Comparison of ENCODE assay signal across 13 cellular contexts in genomic region chr16:457732-458400, GRCh38. TPM values are rescaled to one million over a fixed set of nuclear protein-coding genes. Genes with fewer than 3 reads are reported as not detected.
DNase-seq lines count a peak whose midpoint lies in the region; ATAC-seq, FAIRE-seq and TF ChIP-seq lines count a peak whose summit lies in the region.
"Had no signal": no experiment of that assay in that cellular context is flagged by ENCODE, and none has a peak within 500 bp of the region (broad histone marks: within the 10 kb centered on the region; RNA-seq: fewer than 3 reads in every experiment).

No MANE protein-coding gene starts in this region.

- TF ChIP-seq EP300 in H1 (IDR thresholded peaks at IDR 0.05; ENCODE audit: borderline replicate concordance in 1 of 2, low read depth in 2 of 2, low read length in 2 of 2), result no peak

- no peaks in the 10 kb centered on the region for H3K9me3 Mint-ChIP-seq in immature natural killer cell
- H3K9me3 Mint-ChIP-seq: activated T-helper 1 cell treated with anti-CD3 and anti-CD28 coated beads, Interleukin-12 subunit alpha, Interleukin-12 subunit beta, Interleukin-2, Interleukin-4 antibody, amounts not matched to agents 30 ng/mL and 10 ng/mL and 1 ng/mL, durations not matched to agents 14 hours and 24 hours and 36 hours; natural killer cell; T-helper 1 cell treated with Interleukin-12 subunit alpha and Interleukin-12 subunit beta and Interleukin-4 antibody, amounts not matched to agents 30 μg/mL and 1 μg/mL, for 36 hours had no signal

- no peak overlapping the region for H2AFZ ChIP-seq in H1 (ENCODE audit: low read length)
- no peak overlapping the region for H2AFZ ChIP-seq in mesenchymal stem cell (ENCODE audit: low read depth, low read length)

- H3K56ac ChIP-seq in H1 (replicated peaks; ENCODE audit: insufficient read length, low read depth, low read length), result no peak overlapping the region

- no peak overlapping the region for H2BK12ac ChIP-seq in H1 (ENCODE audit: low read depth, low read length)
- peak overlapping the region in 1 of 2 experiments; percentile 37 for H2BK12ac ChIP-seq in mesenchymal stem cell (ENCODE audit: low read length in 2 of 2)

- peaks cover 1 to 5% (median 4%) of the 10 kb centered on the region in 4 experiments; a peak in 5 of 7 replicates for H3K4me1 ChIP-seq in H1 (replicated peaks in 1 of 4; ENCODE audit: control insufficient read depth in 3 of 4, insufficient read depth in 4 of 4, low read length in 3 of 4)
- peaks cover 13% of the 10 kb centered on the region for H3K4me1 ChIP-seq in mesenchymal stem cell (ENCODE audit: control insufficient read depth, insufficient read depth, low read depth, low read length)
- H3K4me1 ChIP-seq in thoracic aorta (ENCODE audit: control insufficient read depth in 1 of 2, low read depth in 2 of 2), result peaks cover 12 to 21% of the 10 kb centered on the region in 2 donors

- H3K14ac ChIP-seq in H1 (ENCODE audit: insufficient read length) (no peak overlapping the region), mesenchymal stem cell (ENCODE audit: low read length in 2 of 2) (peak overlapping the region in 1 of 2 experiments; percentile 26)

- WGBS in H1 (ENCODE audit: extremely low coverage in 1 of 2, insufficient coverage in 1 of 2, insufficient read length in 1 of 2, insufficient replicate concordance in 2 of 2, low coverage in 1 of 2, low lambda C conversion rate in 2 of 2, missing lambda C conversion rate in 1 of 2), 2 experiments, result 84% methylated on average over 14 of the region's 14 CpGs; no CpG with 5 or more reads in 1 of the 2 experiments
- WGBS in mesenchymal stem cell, result 88% methylated on average over 13 of the region's 14 CpGs

- no peak overlapping the region for H4K5ac ChIP-seq in H1 (ENCODE audit: insufficient read length, low read depth, low read length)

- H3K18ac ChIP-seq in H1 (ENCODE audit: extremely low read depth, low read length), result no peak overlapping the region
- H3K18ac ChIP-seq in mesenchymal stem cell (ENCODE audit: low read depth in 1 of 2, low read length in 2 of 2), result peak overlapping the region; percentile 52 to 53

- no peaks in the 10 kb centered on the region for H3K79me1 ChIP-seq in H1 (ENCODE audit: low read depth, low read length)
- peaks cover 26% of the 10 kb centered on the region for H3K79me1 ChIP-seq in mesenchymal stem cell (replicated peaks; ENCODE audit: low read length, poor library complexity, severe bottlenecking)

- POLR2A ChIA-PET in H1 (lab: Charles Lee; ENCODE audit: partially characterized antibody), result interaction anchor here (0.9 to 1.8 kb wide), 3 partner anchors 16 to 30 kb away, joined by 3 to 4 read pairs (median 4); no protein-coding TSS in a partner anchor

- H3K4me3 ChIP-seq in MG63 (no peak overlapping the region), H1 (ENCODE audit: extremely low read depth in 1 of 4, insufficient read depth in 2 of 4, low read depth in 3 of 4, low read length in 4 of 4) (no peak overlapping the region), mesenchymal stem cell (ENCODE audit: insufficient read depth in 1 of 2, low read depth in 1 of 2, low read length in 2 of 2) (no peak overlapping the region), thoracic aorta (no peak overlapping the region)

- H3K36me3 ChIP-seq in MG63, result peaks cover 11% of the 10 kb centered on the region
- H3K36me3 ChIP-seq in H1 (ENCODE audit: control insufficient read depth in 2 of 4, insufficient read depth in 4 of 4, low read length in 3 of 4), result no peaks in the 10 kb centered on the region; a peak in 1 of 8 replicates
- H3K36me3 ChIP-seq in mesenchymal stem cell (ENCODE audit: control insufficient read depth in 1 of 2, insufficient read depth in 2 of 2, low read depth in 1 of 2, low read length in 2 of 2), result peaks cover 11 to 25% of the 10 kb centered on the region in 2 experiments
- H3K36me3 ChIP-seq in thoracic aorta, result peaks cover 8% of the 10 kb centered on the region

- CTCF ChIA-PET in H1 (lab: Charles Lee; ENCODE audit: partially characterized antibody), result interaction anchor here (0.9 to 1.8 kb wide), 7 partner anchors 14 to 65 kb away, joined by 3 to 4 read pairs (median 3); no protein-coding TSS in a partner anchor

- TF ChIP-seq CTCF in H1 (IDR thresholded peaks at IDR 0.05; ENCODE audit: control extremely low read depth in 1 of 3, insufficient read depth in 1 of 3, low read depth in 1 of 3, low read length in 3 of 3), result peak; percentile 6 to 16 (median 9); a peak in 3 of 4 replicates
- no peak for TF ChIP-seq CTCF in thoracic aorta (IDR thresholded peaks at IDR 0.05)
- no peak for TF ChIP-seq CTCF in GM20000 (IDR thresholded peaks at IDR 0.05; ENCODE audit: extremely low read depth, missing control alignments)

- no peaks in the 10 kb centered on the region for H3K23me2 ChIP-seq in H1 (ENCODE audit: low read depth, low read length)

- H2BK5ac ChIP-seq in H1 (ENCODE audit: low read depth, low read length), result 0 out of 2 replicates have a peak overlapping the region, but pooled peaks have one; percentile 44
- H2BK5ac ChIP-seq in mesenchymal stem cell (ENCODE audit: low read depth, low read length, poor library complexity, severe bottlenecking), result peak overlapping the region; percentile 85

- peaks cover under 1 to 6% (median 4%) of the 10 kb centered on the region in 3 donors for H3K36me3 Mint-ChIP-seq in immature natural killer cell

- no peak overlapping the region for H4K8ac ChIP-seq in H1 (ENCODE audit: extremely low read depth, insufficient read depth, low read length)
- H4K8ac ChIP-seq in mesenchymal stem cell (ENCODE audit: low read length), result no peak overlapping the region

- no peak for TF ChIP-seq POLR2A in H1 (IDR thresholded peaks at IDR 0.05; ENCODE audit: control extremely low read depth in 1 of 2, low read depth in 2 of 2, low read length in 2 of 2)

- H2BK15ac ChIP-seq in H1 (ENCODE audit: low read length), result no peak overlapping the region
- H2BK15ac ChIP-seq in mesenchymal stem cell (ENCODE audit: low read depth, poor library complexity, severe bottlenecking), result no peak overlapping the region

- H3K27ac ChIP-seq in H1 (ENCODE audit: low read depth, low read length) (no peak overlapping the region), mesenchymal stem cell (ENCODE audit: low read length, poor library complexity, severe bottlenecking) (peak overlapping the region; percentile 90), thoracic aorta (peak overlapping the region; percentile 45 to 52)
- H3K27ac ChIP-seq: epithelial cell of prostate had no signal

- no peak overlapping the region for H2BK20ac ChIP-seq in H1 (ENCODE audit: low read length)

- H3K9me3 ChIP-seq in MG63, result no peaks in the 10 kb centered on the region
- H3K9me3 ChIP-seq in H1 (ENCODE audit: insufficient read depth in 2 of 2, low read depth in 1 of 2, low read length in 1 of 2), result no peaks in the 10 kb centered on the region
- H3K9me3 ChIP-seq in mesenchymal stem cell (ENCODE audit: control insufficient read depth, low read length), result no peaks in the 10 kb centered on the region
- H3K9me3 ChIP-seq in thoracic aorta, result no peaks in the 10 kb centered on the region

- no peak overlapping the region for H3K4me3 Mint-ChIP-seq in immature natural killer cell
- H3K4me3 Mint-ChIP-seq: activated T-helper 1 cell treated with anti-CD3 and anti-CD28 coated beads, Interleukin-12 subunit alpha, Interleukin-12 subunit beta, Interleukin-2, Interleukin-4 antibody, amounts not matched to agents 30 ng/mL and 10 ng/mL and 1 ng/mL, durations not matched to agents 14 hours and 24 hours and 36 hours; natural killer cell; T-helper 1 cell treated with Interleukin-12 subunit alpha and Interleukin-12 subunit beta and Interleukin-4 antibody, amounts not matched to agents 30 μg/mL and 1 μg/mL, for 36 hours had no signal

- peaks cover 17 to 25% of the 10 kb centered on the region in 2 donors for H3K4me1 Mint-ChIP-seq in immature natural killer cell

- ATAC-seq in thoracic aorta (ENCODE audit: insufficient number of reproducible peaks, low FRiP score, low read depth) (no peak), GM18909 (IDR thresholded peaks at IDR 0.05; ENCODE audit: poor library complexity, unreplicated experiment) (no peak)
- ATAC-seq: natural killer cell had no signal

- 0 out of 4 replicates have a peak, but pooled peaks of 1 of the 2 experiments have one; percentile 2 for TF ChIP-seq RAD21 in H1 (IDR thresholded peaks at IDR 0.05 in 1 of 2, conservative IDR thresholded peaks at IDR 0.05 in 1 of 2; ENCODE audit: low read depth in 2 of 2, low read length in 2 of 2)

- H2BK120ac ChIP-seq in H1 (replicated peaks; ENCODE audit: low read depth, low read length) (no peak overlapping the region), mesenchymal stem cell (ENCODE audit: low read depth, low read length) (no peak overlapping the region)

- H3K79me2 ChIP-seq in H1 (ENCODE audit: control insufficient read depth in 1 of 2, insufficient read depth in 2 of 2, low read length in 2 of 2), result peaks cover 0 to 4% of the 10 kb centered on the region in 2 experiments; a peak in 1 of 4 replicates

- H4K91ac ChIP-seq in H1 (replicated peaks; ENCODE audit: insufficient read length, low read length) (no peak overlapping the region), mesenchymal stem cell (ENCODE audit: low read length) (no peak overlapping the region)

- H3K4ac ChIP-seq in H1 (replicated peaks; ENCODE audit: insufficient read length, low read depth, low read length), result no peak overlapping the region
- no peak overlapping the region for H3K4ac ChIP-seq in mesenchymal stem cell (ENCODE audit: low read depth in 1 of 2, low read length in 2 of 2)

- DNase-seq in MG63 (peak; percentile 26), H1 (ENCODE audit: low read depth in 1 of 2, low spot score in 2 of 2) (no peak), mesenchymal stem cell (peak; percentile 39), thoracic aorta (ENCODE audit: low spot score) (no peak), GM20000 (ENCODE audit: low spot score) (no peak), immature natural killer cell (no peak), NCI-H1694 treated with DMSO at 0.1 percent for 48 hours (lab: John Stamatoyannopoulos, UW) (no peak)
- DNase-seq: natural killer cell; stimulated activated naive CD4-positive, alpha-beta T cell treated with Interleukin-2 at 50 U/mL for 16 hours had no signal

- H3K27me3 ChIP-seq in MG63, result no peaks in the 10 kb centered on the region
- no peaks in the 10 kb centered on the region for H3K27me3 ChIP-seq in H1 (replicated peaks in 1 of 4; ENCODE audit: control insufficient read depth in 3 of 4, extremely low read depth in 1 of 4, insufficient read depth in 3 of 4, low read length in 3 of 4)
- H3K27me3 ChIP-seq in mesenchymal stem cell (ENCODE audit: control insufficient read depth in 1 of 2, insufficient read depth in 1 of 2, low read length in 2 of 2), result no peaks in the 10 kb centered on the region
- H3K27me3 ChIP-seq in thoracic aorta (replicated peaks; ENCODE audit: insufficient read depth), result no peaks in the 10 kb centered on the region

- H3K23ac ChIP-seq in H1 (ENCODE audit: insufficient read length) (no peak overlapping the region), mesenchymal stem cell (ENCODE audit: low read length in 2 of 2) (no peak overlapping the region)

- H4K20me1 ChIP-seq in H1 (replicated peaks in 1 of 2; ENCODE audit: control insufficient read depth in 1 of 2, insufficient read depth in 2 of 2, low read length in 2 of 2), result peaks cover 0 to 16% of the 10 kb centered on the region in 2 experiments

- H3K27ac Mint-ChIP-seq in immature natural killer cell, result peak overlapping the region in 3 of 6 donors; percentile 9 to 53 (median 13)
- H3K27ac Mint-ChIP-seq: activated T-helper 1 cell treated with anti-CD3 and anti-CD28 coated beads, Interleukin-12 subunit alpha, Interleukin-12 subunit beta, Interleukin-2, Interleukin-4 antibody, amounts not matched to agents 30 ng/mL and 10 ng/mL and 1 ng/mL, durations not matched to agents 14 hours and 24 hours and 36 hours; T-helper 1 cell treated with Interleukin-12 subunit alpha and Interleukin-12 subunit beta and Interleukin-4 antibody, amounts not matched to agents 30 μg/mL and 1 μg/mL, for 36 hours had no signal

- H3K4me2 ChIP-seq in H1 (ENCODE audit: insufficient read depth in 1 of 2, low read depth in 2 of 2, low read length in 2 of 2), result no peak overlapping the region
- H3K4me2 ChIP-seq in mesenchymal stem cell (ENCODE audit: low read length, poor library complexity, severe bottlenecking), result no peak overlapping the region

- FAIRE-seq in H1 (lab: Jason Lieb, UNC), result no peak

- peak overlapping the region; percentile 53; the same call in 1 of the 2 replicates for H2AK5ac ChIP-seq in H1 (ENCODE audit: low read depth, low read length)
- H2AK5ac ChIP-seq in mesenchymal stem cell (ENCODE audit: low read length, severe bottlenecking), result peak overlapping the region; percentile 8

- H3K27me3 Mint-ChIP-seq in immature natural killer cell (ENCODE audit: low read depth in 3 of 3), result peaks cover 0 to 5% (median 0%) of the 10 kb centered on the region in 3 donors

- H3K9ac ChIP-seq in H1 (replicated peaks in 1 of 4; ENCODE audit: extremely low read depth in 1 of 4, low read depth in 3 of 4, low read length in 3 of 4) (no peak overlapping the region), mesenchymal stem cell (ENCODE audit: low read length) (peak overlapping the region; percentile 43)

RNA-seq across cellular contexts. Expression of gene RAB11FIP3, which starts 32.4 kb away (rescaled TPM):
- 33.1 and 42.8 TPM in 2 replicates for total RNA-seq in MG63 (2014; rRNA removed; shearing (Covaris generic); ENCODE audit: low replicate concordance)
- total RNA-seq in H1 (2021; fragmentation: NEBNext Ultra II Directional; extraction: Animal tissue kit (Norgen Biotek cat#: 25700)), result 32.4 and 35.2 TPM in 2 replicates
- polyA plus RNA-seq in H1 (2011; rRNA removed), result 9.3 and 16.6 TPM in 2 replicates
- 15.1 TPM for polyA plus RNA-seq in H1 (2011; cell fraction: cytosol; rRNA removed)
- 37.6 TPM for polyA plus RNA-seq in H1 (2011; cell fraction: nucleus; rRNA removed)
- polyA plus RNA-seq in H1 (2012, experiment 1 of 2), result 21.9 to 33.3 TPM (median 31.0 TPM) in 4 replicates
- 20.2 TPM for polyA plus RNA-seq in H1 (2012, experiment 2 of 2)
- polyA plus RNA-seq in H1 (2013, experiment 1 of 2), result 12.5 TPM
- 11.9 TPM for polyA plus RNA-seq in H1 (2013, experiment 2 of 2)
- 9.7 and 14.5 TPM in 2 replicates for polyA minus RNA-seq in H1 (2011; rRNA and poly(A)+ RNA removed)
- 10.8 TPM for polyA minus RNA-seq in H1 (2011; cell fraction: cytosol; rRNA and poly(A)+ RNA removed)
- polyA minus RNA-seq in H1 (2011; cell fraction: nucleus; rRNA and poly(A)+ RNA removed), result 21.0 TPM
- 15.0 TPM for polyA plus RNA-seq in mesenchymal stem cell (2013, experiment 1 of 2)
- polyA plus RNA-seq in mesenchymal stem cell (2013, experiment 2 of 2), result 14.4 TPM
- 10 to 100 TPM; 70.1 to 71.1 TPM for total RNA-seq in thoracic aorta
- 1 to 10 TPM in 2 of 3 donors, under 1 TPM in 1; 0.04 to 3.7 (median 1.8) TPM for polyA plus RNA-seq in immature natural killer cell

RNA-seq across cellular contexts. Expression of gene DECR2, which starts 56.2 kb away (rescaled TPM):
- total RNA-seq in MG63 (2014; rRNA removed; shearing (Covaris generic); ENCODE audit: low replicate concordance), result 31.6 and 37.1 TPM in 2 replicates
- total RNA-seq in H1 (2021; fragmentation: NEBNext Ultra II Directional; extraction: Animal tissue kit (Norgen Biotek cat#: 25700)), result 28.2 and 30.6 TPM in 2 replicates
- 39.9 and 58.5 TPM in 2 replicates for polyA plus RNA-seq in H1 (2011; rRNA removed)
- polyA plus RNA-seq in H1 (2011; cell fraction: cytosol; rRNA removed), result 43.2 TPM
- 104 TPM for polyA plus RNA-seq in H1 (2011; cell fraction: nucleus; rRNA removed)
- polyA plus RNA-seq in H1 (2012, experiment 1 of 2), result 23.8 to 34.0 TPM (median 28.4 TPM) in 4 replicates
- polyA plus RNA-seq in H1 (2012, experiment 2 of 2), result 22.3 TPM
- polyA plus RNA-seq in H1 (2013, experiment 1 of 2), result 23.1 TPM
- polyA plus RNA-seq in H1 (2013, experiment 2 of 2), result 20.7 TPM
- polyA minus RNA-seq in H1 (2011; rRNA and poly(A)+ RNA removed), result 6.4 and 7.8 TPM in 2 replicates
- 17.0 TPM for polyA minus RNA-seq in H1 (2011; cell fraction: cytosol; rRNA and poly(A)+ RNA removed)
- polyA minus RNA-seq in H1 (2011; cell fraction: nucleus; rRNA and poly(A)+ RNA removed), result 17.9 TPM
- polyA plus RNA-seq in mesenchymal stem cell (2013, experiment 1 of 2), result 21.5 TPM
- 21.2 TPM for polyA plus RNA-seq in mesenchymal stem cell (2013, experiment 2 of 2)
- 10 to 100 TPM; 24.1 to 25.6 TPM for total RNA-seq in thoracic aorta
- polyA plus RNA-seq in immature natural killer cell, result 10 to 100 TPM in 1 of 3 donors, 1 to 10 TPM in 2; 3.6 to 12.9 (median 5.4) TPM

Comparison
In these comparisons a context has a peak if more than half of its experiments do, and no peak if none do; other contexts are left out.
1. DNase-seq: peak in MG63 (single experiment) and mesenchymal stem cell (single experiment); none in H1 (0 of 2), thoracic aorta (single experiment), GM20000 (single experiment), immature natural killer cell (0 of 3) and NCI-H1694 treated with DMSO at 0.1 percent for 48 hours (single experiment).
2. CTCF ChIP-seq: peak in H1 (3 of 3); none in thoracic aorta (single experiment) and GM20000 (single experiment).